Comparison of ENCODE assay signal across 19 cellular contexts in the genomic region with DNA sequence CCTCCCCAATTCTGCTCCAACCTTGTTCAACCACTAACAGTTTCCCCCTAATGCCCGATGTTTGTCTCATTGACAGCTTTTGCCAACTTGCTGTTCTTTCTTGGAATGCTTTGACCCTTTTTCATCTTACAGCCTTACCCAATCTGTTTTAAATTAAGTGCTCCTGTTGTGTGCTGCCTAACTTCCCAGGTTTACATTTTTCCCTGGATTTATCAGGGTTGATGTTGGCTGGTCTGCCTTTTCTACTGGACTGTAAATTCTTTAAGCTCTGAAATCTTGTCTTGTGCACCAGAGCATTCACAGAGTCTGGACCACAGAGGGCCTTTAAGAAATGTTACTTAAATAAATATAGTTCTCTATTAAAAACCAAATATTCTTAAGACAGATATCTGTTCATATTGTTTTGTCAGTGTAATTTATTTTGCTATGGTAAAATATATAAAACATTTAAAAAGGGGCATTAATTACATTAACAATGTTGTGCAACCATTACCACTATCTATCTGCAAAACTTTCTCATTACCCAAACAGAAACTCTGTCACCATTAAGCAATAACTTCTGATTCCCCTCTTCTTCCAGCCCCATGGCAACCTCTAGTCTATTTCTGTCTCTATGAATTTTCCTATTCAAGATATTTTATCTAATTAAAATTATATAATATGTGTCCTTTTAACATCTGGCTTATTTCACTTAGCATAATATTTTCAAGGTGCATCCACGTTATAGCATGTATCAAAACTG.
DNase-seq lines count a peak whose midpoint lies in the region; ATAC-seq and TF ChIP-seq lines count a peak whose summit lies in the region.
"Had no signal": no experiment of that assay in that cellular context is flagged by ENCODE, and none has a peak within 500 bp of the region (broad histone marks: within the 10 kb centered on the region; RNA-seq: fewer than 3 reads in every experiment).

No MANE protein-coding gene starts in this region.

- H3K4me3 ChIP-seq in IMR-90 (ENCODE audit: insufficient read depth, low read depth, low read length) (no peak overlapping the region), right lobe of liver (no peak overlapping the region)
- H3K4me3 ChIP-seq: GM12878, SJCRH30 had no signal

- H3K36me3 Mint-ChIP-seq in central memory CD8-positive, alpha-beta T cell (ENCODE audit: insufficient read depth) = peaks cover 4% of the 10 kb centered on the region
- peaks cover 19% of the 10 kb centered on the region for H3K36me3 Mint-ChIP-seq in activated CD4-positive, alpha-beta T cell treated with anti-CD3 and anti-CD28 coated beads for 36 hours (ENCODE audit: low read depth)

- no peaks in the 10 kb centered on the region for H3K79me1 ChIP-seq in IMR-90 (ENCODE audit: low read depth in 1 of 2, low read length in 2 of 2)

- H3K36me3 ChIP-seq in IMR-90 (ENCODE audit: control insufficient read depth, insufficient read depth, low read length) (no peaks in the 10 kb centered on the region), right lobe of liver (no peaks in the 10 kb centered on the region)
- H3K36me3 ChIP-seq: SJCRH30 had no signal

- intact Hi-C loops in IMR-90 (cut with micrococcal nuclease) = no loop called here
- intact Hi-C loops in right lobe of liver (cut with DNase I) = no loop called here
- intact Hi-C loops in activated CD4-positive, alpha-beta T cell treated with anti-CD3 and anti-CD28 coated beads for 36 hours (cut with DNase I, micrococcal nuclease) = no loop called here

- no peak overlapping the region for H3K9ac ChIP-seq in IMR-90 (ENCODE audit: low read depth, low read length)

- no peak overlapping the region for H3K23ac ChIP-seq in IMR-90 (ENCODE audit: low read depth, low read length)

- H2BK15ac ChIP-seq in IMR-90 (ENCODE audit: low read depth, low read length) = no peak overlapping the region

- peaks cover 12% of the 10 kb centered on the region for H3K4me1 Mint-ChIP-seq in central memory CD8-positive, alpha-beta T cell
- peaks cover 9% of the 10 kb centered on the region for H3K4me1 Mint-ChIP-seq in activated CD4-positive, alpha-beta T cell treated with anti-CD3 and anti-CD28 coated beads for 36 hours

- H3K56ac ChIP-seq in IMR-90 (ENCODE audit: extremely low read depth, insufficient read depth, low read length) = no peak overlapping the region

- no peak overlapping the region for H4K8ac ChIP-seq in IMR-90 (ENCODE audit: low read depth in 2 of 2, low read length in 2 of 2)

- H2BK20ac ChIP-seq in IMR-90 (ENCODE audit: low read depth, low read length) = no peak overlapping the region

- H3K14ac ChIP-seq in IMR-90 (replicated peaks; ENCODE audit: low read depth, low read length) = no peak overlapping the region

- ATAC-seq in IMR-90 (ENCODE audit: low read depth) (peak; percentile 32), right lobe of liver (peak in 3 of 4 donors; percentile 60 to 85 (median 61)), GM21737 (IDR thresholded peaks at IDR 0.05; ENCODE audit: unreplicated experiment) (no peak)
- no peak for ATAC-seq in central memory CD8-positive, alpha-beta T cell (replicated peaks; ENCODE audit: extremely low read depth, poor library complexity, severe bottlenecking)
- ATAC-seq in activated CD4-positive, alpha-beta T cell treated with anti-CD3 and anti-CD28 coated beads for 36 hours = no peak
- ATAC-seq: GM12878 had no signal

- no peak overlapping the region for H3K4me3 Mint-ChIP-seq in central memory CD8-positive, alpha-beta T cell
- H3K4me3 Mint-ChIP-seq in activated CD4-positive, alpha-beta T cell treated with anti-CD3 and anti-CD28 coated beads for 36 hours = no peak overlapping the region

- H2AFZ ChIP-seq in IMR-90 (replicated peaks; ENCODE audit: low read length, poor library complexity) = no peak overlapping the region

- CTCF ChIA-PET in IMR-90 (lab: Yijun Ruan, JAX) = no interaction called here
- CTCF ChIA-PET in activated CD4-positive, alpha-beta T cell treated with anti-CD3 and anti-CD28 coated beads for 36 hours (lab: Charles Lee) = interaction anchor here (0.9 kb wide), 1 partner anchor 24 kb away, joined by 3 read pairs; no protein-coding TSS in a partner anchor

- no peaks in the 10 kb centered on the region for H4K20me1 ChIP-seq in IMR-90 (ENCODE audit: insufficient read depth, low read length)

- H3K27me3 ChIP-seq in IMR-90 (ENCODE audit: control insufficient read depth, insufficient read depth, low read length) (no peaks in the 10 kb centered on the region), right lobe of liver (no peaks in the 10 kb centered on the region)
- H3K27me3 ChIP-seq: SJCRH30 had no signal

- no peak overlapping the region for H3K4me2 ChIP-seq in IMR-90 (ENCODE audit: low read depth, low read length)

- WGBS in IMR-90 (ENCODE audit: extremely low coverage in 2 of 2, insufficient read length in 1 of 2), 2 experiments = 50% methylated on average over 1 of the region's 2 CpGs; no CpG with 5 or more reads in 1 of the 2 experiments
- WGBS in right lobe of liver (ENCODE audit: insufficient coverage, low coverage, low lambda C conversion rate, missing lambda C conversion rate) = 76% methylated on average over 2 of the region's 2 CpGs

- H2BK5ac ChIP-seq in IMR-90 (ENCODE audit: low read depth, low read length, poor library complexity, severe bottlenecking) = no peak overlapping the region

- H2AK9ac ChIP-seq in IMR-90 (replicated peaks; ENCODE audit: low read depth, low read length, poor library complexity) = no peak overlapping the region

- no peak for TF ChIP-seq CTCF in IMR-90 (conservative IDR thresholded peaks at IDR 0.05; ENCODE audit: low read depth, low read length)
- TF ChIP-seq CTCF in right lobe of liver (IDR thresholded peaks at IDR 0.05) = no peak

- no peak overlapping the region for H2BK120ac ChIP-seq in IMR-90 (ENCODE audit: low read depth, low read length)

- no peaks in the 10 kb centered on the region for H3K27me3 Mint-ChIP-seq in central memory CD8-positive, alpha-beta T cell
- H3K27me3 Mint-ChIP-seq in activated CD4-positive, alpha-beta T cell treated with anti-CD3 and anti-CD28 coated beads for 36 hours = no peaks in the 10 kb centered on the region

- no peak overlapping the region for H4K91ac ChIP-seq in IMR-90 (ENCODE audit: insufficient read depth, low read depth, low read length)

- no peaks in the 10 kb centered on the region for H3K4me1 ChIP-seq in IMR-90 (ENCODE audit: control insufficient read depth, insufficient read depth, low read length)
- peaks cover 0 to 12% (median 6%) of the 10 kb centered on the region in 4 donors for H3K4me1 ChIP-seq in right lobe of liver
- H3K4me1 ChIP-seq: SJCRH30 had no signal

- POLR2A ChIA-PET in IMR-90 (lab: Charles Lee; ENCODE audit: unreplicated experiment) = no interaction called here
- POLR2A ChIA-PET in activated CD4-positive, alpha-beta T cell treated with anti-CD3 and anti-CD28 coated beads for 36 hours (lab: Charles Lee) = no interaction called here

- BruUV-seq in IMR-90 (replicated peaks; lab: Mats Ljungman, UMichigan) = no TSS peak

- peak overlapping the region; percentile 36 for H3K27ac Mint-ChIP-seq in central memory CD8-positive, alpha-beta T cell (ENCODE audit: low read depth)
- H3K27ac Mint-ChIP-seq in activated CD4-positive, alpha-beta T cell treated with anti-CD3 and anti-CD28 coated beads for 36 hours = no peak overlapping the region

- dilution Hi-C loops in IMR-90 (cut with HindIII; ENCODE audit: low sequenced_read_pairs, unreplicated experiment) = no loop called here

- peaks cover 2% of the 10 kb centered on the region; the same call in 1 of the 2 replicates for H3K9me1 ChIP-seq in IMR-90 (ENCODE audit: insufficient read depth, low read length)

- no peak for TF ChIP-seq RAD21 in IMR-90 (IDR thresholded peaks at IDR 0.05; ENCODE audit: low read length)

- no peak overlapping the region for H2AK5ac ChIP-seq in IMR-90 (ENCODE audit: low read depth, low read length)

- peak overlapping the region; percentile 33; the same call in 1 of the 2 replicates for H3K27ac ChIP-seq in IMR-90 (ENCODE audit: insufficient read depth, low read length)
- H3K27ac ChIP-seq in right lobe of liver = no peak overlapping the region
- H3K27ac ChIP-seq: HL-60, SJCRH30 had no signal

- in situ Hi-C loops in IMR-90 (cut with MboI; ENCODE audit: low sequenced_read_pairs) = no loop called here

- no peak overlapping the region for H4K5ac ChIP-seq in IMR-90 (ENCODE audit: low read depth, low read length)

- H3K9me3 ChIP-seq in IMR-90 (ENCODE audit: control insufficient read depth, insufficient read depth, low read length) (no peaks in the 10 kb centered on the region), right lobe of liver (no peaks in the 10 kb centered on the region)

- no peak overlapping the region for H3K4ac ChIP-seq in IMR-90 (ENCODE audit: low read depth, low read length)

- no peak overlapping the region for H3K18ac ChIP-seq in IMR-90 (ENCODE audit: low read depth, low read length)

- peaks cover 1% of the 10 kb centered on the region for H3K9me3 Mint-ChIP-seq in central memory CD8-positive, alpha-beta T cell
- H3K9me3 Mint-ChIP-seq in activated CD4-positive, alpha-beta T cell treated with anti-CD3 and anti-CD28 coated beads for 36 hours (ENCODE audit: low read depth) = peaks cover 2% of the 10 kb centered on the region

- DNase-seq in AML-193 (lab: John Stamatoyannopoulos, UW) (peak; percentile 61 to 67), IMR-90 (no peak), right lobe of liver (no peak), DMS53 treated with DMSO at 0.1 percent for 48 hours (lab: John Stamatoyannopoulos, UW; ENCODE audit: unreplicated experiment) (no peak)
- DNase-seq in central memory CD8-positive, alpha-beta T cell (ENCODE audit: low spot score in 2 of 2) = no peak
- no peak for DNase-seq in activated CD4-positive, alpha-beta T cell treated with anti-CD3 and anti-CD28 coated beads for 36 hours
- DNase-seq: C1 segment of cervical spinal cord, DMS153, GOT3, KBM-7, NCI-H1105 treated with DMSO at 0.1 percent for 48 hours, NCI-H187 treated with DMSO at 0.1 percent for 48 hours, NCI-H2171, NCI-H446 treated with DMSO at 0.1 percent for 48 hours, NCI-H774, SJCRH30 had no signal

- TF ChIP-seq POLR2A in IMR-90 (IDR thresholded peaks at IDR 0.05; ENCODE audit: low read depth, low read length) (no peak), right lobe of liver (IDR thresholded peaks at IDR 0.05) (no peak)

TF ChIP-seq in IMR-90, 13 proteins besides CTCF, POLR2A, EP300 and RAD21:
- no peak for TF ChIP-seq RFX5 (IDR thresholded peaks at IDR 0.05; ENCODE audit: low read depth, low read length)
- TF ChIP-seq CEBPB (IDR thresholded peaks at IDR 0.05; ENCODE audit: low read depth, low read length) = peak; percentile 32; the same call in 1 of the 2 replicates

Comparison
In these comparisons a context has a peak if more than half of its experiments do, and no peak if none do; other contexts are left out.
1. DNase-seq: peak in AML-193 (2 of 2); none in IMR-90 (single experiment), central memory CD8-positive, alpha-beta T cell (0 of 2), right lobe of liver (0 of 3), DMS53 treated with DMSO at 0.1 percent for 48 hours (single experiment) and activated CD4-positive, alpha-beta T cell treated with anti-CD3 and anti-CD28 coated beads for 36 hours (single experiment).
2. ATAC-seq: peak in IMR-90 (single experiment) and right lobe of liver (3 of 4); none in central memory CD8-positive, alpha-beta T cell (single experiment), GM21737 (single experiment) and activated CD4-positive, alpha-beta T cell treated with anti-CD3 and anti-CD28 coated beads for 36 hours (single experiment).